In the genomic region with DNA sequence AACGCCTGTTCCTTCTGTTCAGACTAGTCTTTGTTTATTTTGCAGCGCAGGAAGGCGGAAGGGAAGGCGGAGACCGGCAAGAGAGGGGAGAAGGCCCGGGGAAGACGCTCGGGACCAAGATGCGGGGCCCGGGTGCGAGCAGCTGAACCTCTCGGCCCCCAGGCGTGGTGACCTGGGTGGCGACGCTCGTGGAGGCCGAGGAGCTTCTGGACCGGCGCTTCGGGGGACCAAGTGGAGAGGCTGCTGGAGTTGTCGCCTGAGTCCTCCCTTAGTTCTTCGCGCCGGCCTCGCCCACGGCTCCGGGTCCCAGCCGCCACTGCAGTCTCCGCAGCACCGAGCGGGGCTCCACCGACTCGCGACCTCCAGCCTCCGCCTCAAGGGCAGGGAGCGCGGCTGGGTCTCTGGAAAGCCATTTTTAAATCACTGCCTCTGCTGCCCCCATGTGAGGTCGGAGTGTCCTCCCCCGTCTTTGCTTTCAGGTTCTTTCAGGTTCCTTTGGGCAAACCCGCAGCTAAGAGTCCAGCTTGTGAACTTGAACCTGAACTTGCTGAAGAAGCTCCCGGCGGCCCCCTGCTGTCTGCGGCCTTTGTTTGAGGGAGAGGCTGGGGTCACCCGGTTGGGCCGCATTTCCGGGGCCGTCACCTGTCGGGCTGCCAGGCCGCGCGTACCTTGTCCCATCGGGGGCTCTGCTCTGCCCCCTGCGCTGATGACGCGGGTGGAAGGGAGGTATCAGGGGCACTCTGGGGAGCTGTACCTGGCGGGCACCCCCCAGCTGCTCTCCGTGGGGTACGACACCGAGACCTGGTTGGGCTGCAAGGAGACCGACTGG, we compare ENCODE assay signal across 8 cellular contexts.
DNase-seq lines count a peak whose midpoint lies in the region; ATAC-seq and TF ChIP-seq lines count a peak whose summit lies in the region.

No MANE protein-coding gene starts in this region.

- TF ChIP-seq POLR2A in gastroesophageal sphincter (IDR thresholded peaks at IDR 0.05) (no peak), gastrocnemius medialis (IDR thresholded peaks at IDR 0.05) (no peak)

- intact Hi-C loops in gastrocnemius medialis (cut with DNase I; ENCODE audit: low total_unique reads) = no loop called here

- no peak for TF ChIP-seq EP300 in gastroesophageal sphincter (IDR thresholded peaks at IDR 0.05)

- peaks cover 24% of the 10 kb centered on the region for H3K4me1 Mint-ChIP-seq in activated T-cell treated with anti-CD3 and anti-CD28 coated beads, Interleukin-2, amount 50 U/mL, for 72 hours (ENCODE audit: low read depth)

- H3K9me3 Mint-ChIP-seq in activated T-cell treated with anti-CD3 and anti-CD28 coated beads, Interleukin-2, amount 50 U/mL, for 72 hours = no peaks in the 10 kb centered on the region

- H3K27ac ChIP-seq in gastroesophageal sphincter (peak overlapping the region in 3 of 4 donors; percentile 28 to 78 (median 71)), gastrocnemius medialis (no peak overlapping the region)

- peak overlapping the region; percentile 35 for H3K27ac Mint-ChIP-seq in activated T-cell treated with anti-CD3 and anti-CD28 coated beads, Interleukin-2, amount 50 U/mL, for 72 hours

- H3K27me3 ChIP-seq in gastroesophageal sphincter = no peaks in the 10 kb centered on the region
- H3K27me3 ChIP-seq in gastrocnemius medialis = peaks cover 0 to 23% (median 22%) of the 10 kb centered on the region in 3 donors

- peak; percentile 51 for ATAC-seq in HG03066 (IDR thresholded peaks at IDR 0.05; ENCODE audit: low read depth, unreplicated experiment)
- peak; percentile 78 to 83 for ATAC-seq in activated T-cell treated with anti-CD3 and anti-CD28 coated beads, Interleukin-2, amount 50 U/mL, for 72 hours (replicated peaks in 1 of 2)
- ATAC-seq in gastroesophageal sphincter = peak; percentile 53
- peak in 1 of 2 donors; percentile 21 for ATAC-seq in gastrocnemius medialis
- no peak for ATAC-seq in HG02973 (IDR thresholded peaks at IDR 0.05; ENCODE audit: unreplicated experiment)

- peak in 1 of 4 experiments; percentile 3 for TF ChIP-seq CTCF in gastroesophageal sphincter (IDR thresholded peaks at IDR 0.05)
- no peak for TF ChIP-seq CTCF in gastrocnemius medialis (IDR thresholded peaks at IDR 0.05 in 4 of 5, conservative IDR thresholded peaks at IDR 0.05 in 1 of 5)

- in situ Hi-C loops in gastrocnemius medialis (cut with MboI; ENCODE audit: low sequenced_read_pairs in 4 of 4) = no loop called here

- no peaks in the 10 kb centered on the region for H3K36me3 ChIP-seq in gastroesophageal sphincter
- H3K36me3 ChIP-seq in gastrocnemius medialis = no peaks in the 10 kb centered on the region

- peak overlapping the region; percentile 86 to 87 for H3K4me3 Mint-ChIP-seq in activated T-cell treated with anti-CD3 and anti-CD28 coated beads, Interleukin-2, amount 50 U/mL, for 72 hours

- H3K27me3 Mint-ChIP-seq in activated T-cell treated with anti-CD3 and anti-CD28 coated beads, Interleukin-2, amount 50 U/mL, for 72 hours (ENCODE audit: low read depth) = peaks cover 14% of the 10 kb centered on the region

- H3K4me1 ChIP-seq in gastroesophageal sphincter (peaks cover 0 to 20% (median 4%) of the 10 kb centered on the region in 3 donors), gastrocnemius medialis (no peaks in the 10 kb centered on the region)

- peaks cover 0 to 9% (median 0%) of the 10 kb centered on the region in 3 donors for H3K9me3 ChIP-seq in gastroesophageal sphincter
- H3K9me3 ChIP-seq in gastrocnemius medialis = no peaks in the 10 kb centered on the region

- H3K4me3 ChIP-seq in gastroesophageal sphincter (peak overlapping the region; percentile 49 to 67), gastrocnemius medialis (peak overlapping the region; percentile 38 to 52 (median 47))

- H3K36me3 Mint-ChIP-seq in activated T-cell treated with anti-CD3 and anti-CD28 coated beads, Interleukin-2, amount 50 U/mL, for 72 hours (ENCODE audit: insufficient read depth in 2 of 2) = no peaks in the 10 kb centered on the region

- DNase-seq in ELR (ENCODE audit: low read depth) (peak; percentile 14), gastrocnemius medialis (no peak), SHP77 treated with DMSO at 0.1 percent for 48 hours (lab: John Stamatoyannopoulos, UW) (no peak), NCI-H2196 (lab: John Stamatoyannopoulos, UW; ENCODE audit: unreplicated experiment) (no peak)
- peak; percentile 43 to 46 for DNase-seq in activated T-cell treated with anti-CD3 and anti-CD28 coated beads, Interleukin-2, amount 50 U/mL, for 72 hours

- 0% methylated on average over 10 of the region's 60 CpGs; no CpG with 5 or more reads in 1 of the 2 donors for WGBS in gastroesophageal sphincter (ENCODE audit: low coverage in 1 of 2), 2 donors

Comparison
In these comparisons a context has a peak if more than half of its experiments do, and no peak if none do; other contexts are left out.
1. DNase-seq: peak in ELR (single experiment) and activated T-cell treated with anti-CD3 and anti-CD28 coated beads, Interleukin-2, amount 50 U/mL, for 72 hours (2 of 2); none in gastrocnemius medialis (0 of 2), SHP77 treated with DMSO at 0.1 percent for 48 hours (single experiment) and NCI-H2196 (single experiment).
2. H3K27ac ChIP-seq: peak in gastroesophageal sphincter (3 of 4); none in gastrocnemius medialis (0 of 4).